Comparison of ENCODE assay signal across 21 cellular contexts in genomic region chr10:131892817-131893675, GRCh38. TPM values are rescaled to one million over a fixed set of nuclear protein-coding genes. Genes with fewer than 3 reads are reported as not detected.
A peak's percentile ranks its signal among the peaks of the same experiment; 100 is the strongest.
DNase-seq lines count a peak whose midpoint lies in the region; ATAC-seq, FAIRE-seq and TF ChIP-seq lines count a peak whose summit lies in the region.
"Had no signal": no experiment of that assay in that cellular context is flagged by ENCODE, and none has a peak within 500 bp of the region (broad histone marks: within the 10 kb centered on the region; RNA-seq: fewer than 3 reads in every experiment).

No MANE protein-coding gene starts in this region.

- DNase-seq in NCI-H748 (lab: John Stamatoyannopoulos, UW; ENCODE audit: unreplicated experiment) (peak; percentile 46), NCI-H748 treated with DMSO at 0.1 percent for 48 hours (lab: John Stamatoyannopoulos, UW) (no peak), NCI-H146 treated with DMSO at 0.1 percent for 48 hours (lab: John Stamatoyannopoulos, UW; ENCODE audit: unreplicated experiment) (peak; percentile 58), H1 (ENCODE audit: low read depth in 1 of 2, low spot score in 2 of 2) (no peak), spleen (peak; percentile 54), LoVo (ENCODE audit: low spot score) (no peak)
- DNase-seq: H9, HFFc6, NCI-H1417 treated with DMSO at 0.1 percent for 48 hours, NCI-H1930, NCI-H446, NCI-H526, SJCRH30, T-helper 1 cell had no signal

- no peaks in the 10 kb centered on the region for H3K36me3 ChIP-seq in H1 (ENCODE audit: control insufficient read depth in 2 of 4, insufficient read depth in 4 of 4, low read length in 3 of 4)
- no peaks in the 10 kb centered on the region for H3K36me3 ChIP-seq in spleen
- H3K36me3 ChIP-seq: SJCRH30 had no signal

- H3K4me3 ChIP-seq in H1 (ENCODE audit: extremely low read depth in 1 of 4, insufficient read depth in 2 of 4, low read depth in 3 of 4, low read length in 4 of 4) (no peak overlapping the region), spleen (no peak overlapping the region)
- H3K4me3 ChIP-seq: SJCRH30 had no signal

- H4K8ac ChIP-seq in H1 (ENCODE audit: extremely low read depth, insufficient read depth, low read length): no peak overlapping the region

- H3K14ac ChIP-seq in H1 (ENCODE audit: insufficient read length): no peak overlapping the region

- TF ChIP-seq RAD21 in H1 (IDR thresholded peaks at IDR 0.05 in 1 of 2, conservative IDR thresholded peaks at IDR 0.05 in 1 of 2; ENCODE audit: low read depth in 2 of 2, low read length in 2 of 2): no peak

- ATAC-seq in HG03571 (IDR thresholded peaks at IDR 0.05; ENCODE audit: unreplicated experiment) (no peak), GM19455 (IDR thresholded peaks at IDR 0.05; ENCODE audit: unreplicated experiment) (no peak)

- peaks cover 7% of the 10 kb centered on the region; the same call in 1 of the 2 replicates for H3K23me2 ChIP-seq in H1 (ENCODE audit: low read depth, low read length)

- H3K27me3 ChIP-seq in H1 (replicated peaks in 1 of 4; ENCODE audit: control insufficient read depth in 3 of 4, extremely low read depth in 1 of 4, insufficient read depth in 3 of 4, low read length in 3 of 4): peaks cover 0 to 3% (median 0%) of the 10 kb centered on the region in 4 experiments; a peak in 1 of 7 replicates
- H3K27me3 ChIP-seq in spleen (replicated peaks in 1 of 7): peaks cover 0 to 37% (median 3%) of the 10 kb centered on the region in 7 donors
- H3K27me3 ChIP-seq: SJCRH30 had no signal

- TF ChIP-seq CTCF in H1 (IDR thresholded peaks at IDR 0.05; ENCODE audit: control extremely low read depth in 1 of 3, insufficient read depth in 1 of 3, low read depth in 1 of 3, low read length in 3 of 3): no peak
- no peak for TF ChIP-seq CTCF in spleen (IDR thresholded peaks at IDR 0.05 in 8 of 11, conservative IDR thresholded peaks at IDR 0.05 in 3 of 11)

- H2BK20ac ChIP-seq in H1 (ENCODE audit: low read length): peak overlapping the region; percentile 80; the same call in 1 of the 2 replicates

- no peak overlapping the region for H2AFZ ChIP-seq in H1 (ENCODE audit: low read length)

- no peak overlapping the region for H3K4me2 ChIP-seq in H1 (ENCODE audit: insufficient read depth in 1 of 2, low read depth in 2 of 2, low read length in 2 of 2)
- H3K4me2 ChIP-seq: KMS-11 had no signal

- H2BK15ac ChIP-seq in H1 (ENCODE audit: low read length): no peak overlapping the region

- H3K79me2 ChIP-seq in H1 (ENCODE audit: control insufficient read depth in 1 of 2, insufficient read depth in 2 of 2, low read length in 2 of 2): no peaks in the 10 kb centered on the region

- H2AK5ac ChIP-seq in H1 (ENCODE audit: low read depth, low read length): no peak overlapping the region

- POLR2A ChIA-PET in H1 (lab: Charles Lee; ENCODE audit: partially characterized antibody): interaction anchor here (2.0 kb wide), 1 partner anchor 8 kb away, joined by 12 read pairs; the partner anchor contains the start of gene PPP2R2D

- no peak overlapping the region for H3K18ac ChIP-seq in H1 (ENCODE audit: extremely low read depth, low read length)

- 0 out of 2 replicates have a peak, but pooled peaks cover 2% of the 10 kb centered on the region for H3K79me1 ChIP-seq in H1 (ENCODE audit: low read depth, low read length)

- peaks cover 0 to 6% of the 10 kb centered on the region in 2 experiments for H4K20me1 ChIP-seq in H1 (replicated peaks in 1 of 2; ENCODE audit: control insufficient read depth in 1 of 2, insufficient read depth in 2 of 2, low read length in 2 of 2)

- H3K27ac ChIP-seq in H1 (ENCODE audit: low read depth, low read length) (no peak overlapping the region), spleen (no peak overlapping the region)
- H3K27ac ChIP-seq: C4-2B, HL-60, KMS-11, SJCRH30 had no signal

- no peaks in the 10 kb centered on the region; a peak in 1 of 4 replicates for H3K9me3 ChIP-seq in H1 (ENCODE audit: insufficient read depth in 2 of 2, low read depth in 1 of 2, low read length in 1 of 2)
- no peaks in the 10 kb centered on the region for H3K9me3 ChIP-seq in spleen
- H3K9me3 ChIP-seq: SJCRH30 had no signal

- CTCF ChIA-PET in H1 (lab: Charles Lee; ENCODE audit: partially characterized antibody): interaction anchor here (0.8 to 2.7 kb wide), 3 partner anchors 51 to 130 kb away, joined by 3 to 12 read pairs (median 11); no protein-coding TSS in a partner anchor

- intact Hi-C loops in spleen (cut with DNase I; ENCODE audit: low total_unique reads): no loop called here

- H3K56ac ChIP-seq in H1 (replicated peaks; ENCODE audit: insufficient read length, low read depth, low read length): no peak overlapping the region

- no peak overlapping the region for H4K5ac ChIP-seq in H1 (ENCODE audit: insufficient read length, low read depth, low read length)

- H3K9ac ChIP-seq in H1 (replicated peaks in 1 of 4; ENCODE audit: extremely low read depth in 1 of 4, low read depth in 3 of 4, low read length in 3 of 4): no peak overlapping the region
- H3K9ac ChIP-seq: KMS-11 had no signal

- TF ChIP-seq EP300 in H1 (IDR thresholded peaks at IDR 0.05; ENCODE audit: borderline replicate concordance in 1 of 2, low read depth in 2 of 2, low read length in 2 of 2): no peak

- 92% methylated on average over 26 of the region's 26 CpGs; no CpG with 5 or more reads in 1 of the 2 experiments for WGBS in H1 (ENCODE audit: extremely low coverage in 1 of 2, insufficient coverage in 1 of 2, insufficient read length in 1 of 2, insufficient replicate concordance in 2 of 2, low coverage in 1 of 2, low lambda C conversion rate in 2 of 2, missing lambda C conversion rate in 1 of 2), 2 experiments
- WGBS in spleen, 5 donors: 90 to 93% (median 90%) methylated on average over 26 of the region's 26 CpGs

- H2BK120ac ChIP-seq in H1 (replicated peaks; ENCODE audit: low read depth, low read length): no peak overlapping the region

- H3K23ac ChIP-seq in H1 (ENCODE audit: insufficient read length): no peak overlapping the region

- no peak overlapping the region for H2BK5ac ChIP-seq in H1 (ENCODE audit: low read depth, low read length)

- H4K91ac ChIP-seq in H1 (replicated peaks; ENCODE audit: insufficient read length, low read length): no peak overlapping the region

- FAIRE-seq in H1 (lab: Jason Lieb, UNC): no peak
- FAIRE-seq: A204.1, RCC 7860 had no signal

- TF ChIP-seq POLR2A in H1 (IDR thresholded peaks at IDR 0.05; ENCODE audit: control extremely low read depth in 1 of 2, low read depth in 2 of 2, low read length in 2 of 2) (no peak), spleen (IDR thresholded peaks at IDR 0.05) (no peak)

- peaks cover 0 to 7% (median 4%) of the 10 kb centered on the region in 4 experiments; a peak in 5 of 7 replicates for H3K4me1 ChIP-seq in H1 (replicated peaks in 1 of 4; ENCODE audit: control insufficient read depth in 3 of 4, insufficient read depth in 4 of 4, low read length in 3 of 4)
- peaks cover 0 to 16% (median 0%) of the 10 kb centered on the region in 6 donors for H3K4me1 ChIP-seq in spleen
- H3K4me1 ChIP-seq: SJCRH30 had no signal

- H2BK12ac ChIP-seq in H1 (ENCODE audit: low read depth, low read length): no peak overlapping the region

- H3K4ac ChIP-seq in H1 (replicated peaks; ENCODE audit: insufficient read length, low read depth, low read length): no peak overlapping the region

TF ChIP-seq in H1, 55 proteins besides CTCF, POLR2A, EP300 and RAD21:
- no peak for TF ChIP-seq KDM4A (IDR thresholded peaks at IDR 0.05; ENCODE audit: low read depth, low read length, severe bottlenecking)
- TF ChIP-seq POLR2AphosphoS5 (IDR thresholded peaks at IDR 0.05; ENCODE audit: low read depth, low read length): no peak
- TF ChIP-seq TAF1 (IDR thresholded peaks at IDR 0.05; ENCODE audit: low read depth, low read length): no peak
- TF ChIP-seq RFX5 (IDR thresholded peaks at IDR 0.05; ENCODE audit: borderline replicate concordance, low read depth, low read length): no peak
- no peak for TF ChIP-seq KDM5A (IDR thresholded peaks at IDR 0.05; ENCODE audit: low read length)
- TF ChIP-seq BRCA1 (IDR thresholded peaks at IDR 0.05; ENCODE audit: low read depth, low read length): no peak
- TF ChIP-seq NRF1 (IDR thresholded peaks at IDR 0.05; ENCODE audit: low read depth, low read length): no peak
- no peak for TF ChIP-seq GABPA (IDR thresholded peaks at IDR 0.05; ENCODE audit: borderline replicate concordance, insufficient read depth, low read length)
- TF ChIP-seq, protein P1, sequence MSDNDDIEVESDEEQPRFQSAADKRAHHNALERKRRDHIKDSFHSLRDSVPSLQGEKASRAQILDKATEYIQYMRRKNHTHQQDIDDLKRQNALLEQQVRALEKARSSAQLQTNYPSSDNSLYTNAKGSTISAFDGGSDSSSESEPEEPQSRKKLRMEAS (IDR thresholded peaks at IDR 0.05): no peak

RNA-seq across cellular contexts. Expression of gene PPP2R2D, which starts 7.8 kb away (rescaled TPM):
- 32.8 and 34.1 TPM in 2 replicates for total RNA-seq in H1 (2021; fragmentation: NEBNext Ultra II Directional; extraction: Animal tissue kit (Norgen Biotek cat#: 25700))
- polyA plus RNA-seq in H1 (2011; rRNA removed): 22.8 and 25.4 TPM in 2 replicates
- polyA plus RNA-seq in H1 (2011; cell fraction: cytosol; rRNA removed): 27.9 TPM
- polyA plus RNA-seq in H1 (2011; cell fraction: nucleus; rRNA removed): 48.3 TPM
- polyA plus RNA-seq in H1 (2012, experiment 1 of 2): 23.0 to 27.3 TPM (median 25.8 TPM) in 4 replicates
- polyA plus RNA-seq in H1 (2012, experiment 2 of 2): 17.9 TPM
- polyA plus RNA-seq in H1 (2013, experiment 1 of 2): 25.0 TPM
- polyA plus RNA-seq in H1 (2013, experiment 2 of 2): 25.3 TPM
- polyA minus RNA-seq in H1 (2011; rRNA and poly(A)+ RNA removed): 38.8 and 40.7 TPM in 2 replicates
- polyA minus RNA-seq in H1 (2011; cell fraction: cytosol; rRNA and poly(A)+ RNA removed): 18.9 TPM
- polyA minus RNA-seq in H1 (2011; cell fraction: nucleus; rRNA and poly(A)+ RNA removed): 42.4 TPM
- 10 to 100 TPM; 28.0 to 41.2 (median 35.3) TPM for total RNA-seq in spleen
- polyA plus RNA-seq in spleen: 10 to 100 TPM; 15.6 to 21.0 (median 17.3) TPM

Comparison
In these comparisons a context has a peak if more than half of its experiments do, and no peak if none do; other contexts are left out.
1. DNase-seq: peak in NCI-H748 (single experiment), NCI-H146 treated with DMSO at 0.1 percent for 48 hours (single experiment) and spleen (single experiment); none in NCI-H748 treated with DMSO at 0.1 percent for 48 hours (single experiment), H1 (0 of 2) and LoVo (single experiment).